In genomic region chr6:131061041-131061770, GRCh38 we compare ENCODE assay signal across 8 cellular contexts. TPM values are rescaled to one million over a fixed set of nuclear protein-coding genes. Genes with fewer than 3 reads are reported as not detected.
A peak's percentile ranks its signal among the peaks of the same experiment; 100 is the strongest.
DNase-seq lines count a peak whose midpoint lies in the region; ATAC-seq and TF ChIP-seq lines count a peak whose summit lies in the region.

No MANE protein-coding gene starts in this region.

- H3K27ac Mint-ChIP-seq in WTC11 = no peak overlapping the region

- H3K9me3 ChIP-seq in AG04450 (ENCODE audit: control insufficient read depth, insufficient read depth, low read length) (no peaks in the 10 kb centered on the region; the same call in none of the 2 replicates), iPS-18c (ENCODE audit: control insufficient read depth, insufficient read depth, low read length) (peaks cover 2% of the 10 kb centered on the region)

- TF ChIP-seq CTCF in AG04450 (IDR thresholded peaks at IDR 0.05; ENCODE audit: low read depth, low read length) (no peak), WTC11 (IDR thresholded peaks at IDR 0.05) (no peak)

- no peak for DNase-seq in AG04450 (ENCODE audit: low read depth, low spot score)
- DNase-seq in WTC11 (ENCODE audit: low spot score) = no peak
- peak in 11 of 49 donors; percentile 2 to 60 (median 11) for DNase-seq in substantia nigra (lab: John Stamatoyannopoulos, UW)
- no peak for DNase-seq in cerebellar nuclear complex (lab: John Stamatoyannopoulos, UW)
- DNase-seq in mesenteric fat pad (ENCODE audit: low spot score) = no peak

- H3K27me3 Mint-ChIP-seq in WTC11 (ENCODE audit: low read depth) = peaks cover 15% of the 10 kb centered on the region

- H3K4me3 ChIP-seq in AG04450 (ENCODE audit: low read depth, low read length) = peak overlapping the region; percentile 89
- peak overlapping the region; percentile 76; the same call in 1 of the 2 replicates for H3K4me3 ChIP-seq in iPS-18c (ENCODE audit: insufficient read depth, low read depth, low read length)

- peaks cover 3% of the 10 kb centered on the region for H3K36me3 Mint-ChIP-seq in WTC11

- H3K27ac ChIP-seq in AG04450 (ENCODE audit: low read depth, low read length) (no peak overlapping the region), substantia nigra (ENCODE audit: low read depth, low read length, poor library complexity, severe bottlenecking) (peak overlapping the region; percentile 78)

- CTCF ChIA-PET in AG04450 (lab: Charles Lee) = interaction anchor here (1.1 kb wide), 1 partner anchor 176 kb away, joined by 4 read pairs; no protein-coding TSS in a partner anchor
- CTCF ChIA-PET in WTC11 (lab: Charles Lee) = interaction anchor here (0.6 to 1.4 kb wide), 3 partner anchors 56 to 481 kb away, joined by 3 to 7 read pairs (median 3); no protein-coding TSS in a partner anchor

- POLR2A ChIA-PET in AG04450 (lab: Yijun Ruan, JAX) = interaction anchor here (0.6 to 0.9 kb wide), 3 partner anchors 37 to 121 kb away, joined by 3 to 5 read pairs (median 4); no protein-coding TSS in a partner anchor
- POLR2A ChIA-PET in WTC11 (lab: Charles Lee) = no interaction called here

- H3K4me1 Mint-ChIP-seq in WTC11 = peaks cover 34% of the 10 kb centered on the region

- no peaks in the 10 kb centered on the region for H3K27me3 ChIP-seq in AG04450 (ENCODE audit: control insufficient read depth, insufficient read depth, low read length)

- peak overlapping the region; percentile 72 for H3K4me3 Mint-ChIP-seq in WTC11

- peak; percentile 35 for ATAC-seq in GM21447 (IDR thresholded peaks at IDR 0.05; ENCODE audit: unreplicated experiment)
- no peak for ATAC-seq in WTC11
- no peak for ATAC-seq in HG02678 (IDR thresholded peaks at IDR 0.05; ENCODE audit: unreplicated experiment)

- peaks cover 6% of the 10 kb centered on the region for H3K9me3 Mint-ChIP-seq in WTC11

TF ChIP-seq in WTC11, 78 proteins besides CTCF, POLR2A, EP300 and RAD21:
- TF ChIP-seq GTF2I (CRISPR knock-in tag; conservative IDR thresholded peaks at IDR 0.05) (no peak), ATF1 (CRISPR knock-in tag; IDR thresholded peaks at IDR 0.05) (no peak), GABPB1 (CRISPR knock-in tag; IDR thresholded peaks at IDR 0.05) (peak; percentile 49; the same call in 1 of the 2 replicates), CREB1 (CRISPR knock-in tag; IDR thresholded peaks at IDR 0.05) (no peak), AR (CRISPR knock-in tag; IDR thresholded peaks at IDR 0.05) (no peak), PRDM15 (CRISPR knock-in tag; IDR thresholded peaks at IDR 0.05) (no peak)

RNA-seq across cellular contexts. Expression of gene EPB41L2, which starts 1.8 kb away (rescaled TPM):
- 150 and 165 TPM in 2 replicates for polyA plus RNA-seq in AG04450 (2011; rRNA removed)
- 186 and 206 TPM in 2 replicates for polyA minus RNA-seq in AG04450 (2011; rRNA and poly(A)+ RNA removed)
- total RNA-seq in WTC11 (2021) = 101 to 106 TPM (median 106 TPM) in 3 replicates
- total RNA-seq in mesenteric fat pad = 211 TPM
